Comparison of ENCODE assay signal across 8 cellular contexts in the genomic region with DNA sequence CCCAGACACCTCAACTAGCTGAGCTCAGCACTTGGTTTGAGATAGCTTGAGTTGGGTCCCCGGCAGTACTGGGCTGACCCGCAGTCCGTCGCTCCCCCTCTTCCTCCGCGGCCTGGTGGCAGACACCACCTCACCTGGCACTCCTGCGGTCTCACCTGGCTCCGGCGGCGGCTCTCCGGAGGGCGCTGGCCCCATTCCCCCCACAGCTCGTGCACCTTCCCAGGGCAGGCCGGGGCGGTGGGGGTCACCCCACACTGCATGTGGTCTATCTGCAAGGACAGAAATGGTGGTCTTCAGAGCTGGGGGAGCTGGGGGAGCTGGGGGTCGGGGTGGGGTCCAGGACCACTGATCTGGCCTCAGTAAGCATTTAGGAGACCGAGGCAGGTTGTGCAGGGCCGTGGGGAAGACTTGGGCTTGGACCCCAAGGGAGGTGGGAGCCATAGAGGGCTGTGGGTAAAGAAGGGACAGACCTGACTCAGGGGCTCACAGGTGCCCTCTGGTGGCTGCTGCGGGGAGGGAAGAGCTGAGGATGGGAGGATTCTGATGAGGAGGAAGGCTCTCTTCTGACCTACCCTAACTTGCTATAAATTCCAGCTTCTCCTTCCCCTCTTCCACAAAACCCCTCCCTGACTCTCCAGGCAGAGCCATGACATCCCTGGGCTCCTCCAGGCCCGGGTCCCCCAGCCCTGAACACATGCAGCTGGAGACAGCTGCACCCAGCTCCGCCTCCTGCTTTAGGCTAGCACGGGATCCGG. TPM values are rescaled to one million over a fixed set of nuclear protein-coding genes. Genes with fewer than 3 reads are reported as not detected.
DNase-seq lines count a peak whose midpoint lies in the region; ATAC-seq and TF ChIP-seq lines count a peak whose summit lies in the region.

No MANE protein-coding gene starts in this region.

- H3K27me3 Mint-ChIP-seq in activated CD4-positive, alpha-beta T cell treated with anti-CD3 and anti-CD28 coated beads for 36 hours: peaks cover 2% of the 10 kb centered on the region
- peaks cover 0 to 13% of the 10 kb centered on the region in 2 donors for H3K27me3 Mint-ChIP-seq in stimulated activated naive B cell treated with anti-CD40 and anti-IgM and Interleukin-4, amounts not matched to agents 10 μg/mL and 1 μg/mL and 100 μg/mL, for 72 hours

- no peaks in the 10 kb centered on the region for H3K4me1 Mint-ChIP-seq in activated CD4-positive, alpha-beta T cell treated with anti-CD3 and anti-CD28 coated beads for 36 hours
- peaks cover 0 to 2% of the 10 kb centered on the region in 2 donors for H3K4me1 Mint-ChIP-seq in stimulated activated naive B cell treated with anti-CD40 and anti-IgM and Interleukin-4, amounts not matched to agents 10 μg/mL and 1 μg/mL and 100 μg/mL, for 72 hours

- H3K4me3 ChIP-seq in LNCaP clone FGC (ENCODE audit: low read depth, low read length): no peak overlapping the region
- H3K4me3 ChIP-seq in colonic mucosa: no peak overlapping the region

- POLR2A ChIA-PET in activated CD4-positive, alpha-beta T cell treated with anti-CD3 and anti-CD28 coated beads for 36 hours (lab: Charles Lee): no interaction called here

- intact Hi-C loops in activated CD4-positive, alpha-beta T cell treated with anti-CD3 and anti-CD28 coated beads for 36 hours (cut with DNase I, micrococcal nuclease): loop anchor here in 1 of 2 experiments (1.0 to 2.0 kb wide), 3 partner anchors 68 to 258 kb away; partner anchors contain the start of gene UBXN6
- intact Hi-C loops in colonic mucosa (cut with DNase I): no loop called here

- H3K27me3 ChIP-seq in colonic mucosa: no peaks in the 10 kb centered on the region

- H3K36me3 ChIP-seq in colonic mucosa: no peaks in the 10 kb centered on the region

- CTCF ChIA-PET in activated CD4-positive, alpha-beta T cell treated with anti-CD3 and anti-CD28 coated beads for 36 hours (lab: Charles Lee): interaction anchor here (0.6 to 3.5 kb wide), 15 partner anchors 8 to 1212 kb away, joined by 3 to 35 read pairs (median 3); partner anchors contain the start of genes PLIN5 and YJU2

- H3K9me3 Mint-ChIP-seq in activated CD4-positive, alpha-beta T cell treated with anti-CD3 and anti-CD28 coated beads for 36 hours (ENCODE audit: low read depth): no peaks in the 10 kb centered on the region
- H3K9me3 Mint-ChIP-seq in stimulated activated naive B cell treated with anti-CD40 and anti-IgM and Interleukin-4, amounts not matched to agents 10 μg/mL and 1 μg/mL and 100 μg/mL, for 72 hours: no peaks in the 10 kb centered on the region

- ATAC-seq in activated CD4-positive, alpha-beta T cell treated with anti-CD3 and anti-CD28 coated beads for 36 hours: peak; percentile 93
- ATAC-seq in stimulated activated naive B cell treated with anti-CD40 and anti-IgM and Interleukin-4, amounts not matched to agents 10 μg/mL and 1 μg/mL and 100 μg/mL, for 72 hours (replicated peaks): peak; percentile 78 to 85
- ATAC-seq in GM19452 (IDR thresholded peaks at IDR 0.05; ENCODE audit: unreplicated experiment) (no peak), HG03039 (IDR thresholded peaks at IDR 0.05; ENCODE audit: unreplicated experiment) (no peak)

- H3K27ac ChIP-seq in colonic mucosa: no peak overlapping the region

- no peak overlapping the region for H3K4me3 Mint-ChIP-seq in activated CD4-positive, alpha-beta T cell treated with anti-CD3 and anti-CD28 coated beads for 36 hours
- no peak overlapping the region for H3K4me3 Mint-ChIP-seq in stimulated activated naive B cell treated with anti-CD40 and anti-IgM and Interleukin-4, amounts not matched to agents 10 μg/mL and 1 μg/mL and 100 μg/mL, for 72 hours

- TF ChIP-seq CTCF in LNCaP clone FGC (IDR thresholded peaks at IDR 0.05; ENCODE audit: control insufficient read depth, extremely low read depth, insufficient read depth) (peak; percentile 66), colonic mucosa (IDR thresholded peaks at IDR 0.05) (peak; percentile 73)

- H3K27ac Mint-ChIP-seq in activated CD4-positive, alpha-beta T cell treated with anti-CD3 and anti-CD28 coated beads for 36 hours: no peak overlapping the region
- no peak overlapping the region for H3K27ac Mint-ChIP-seq in stimulated activated naive B cell treated with anti-CD40 and anti-IgM and Interleukin-4, amounts not matched to agents 10 μg/mL and 1 μg/mL and 100 μg/mL, for 72 hours

- no peaks in the 10 kb centered on the region for H3K36me3 Mint-ChIP-seq in activated CD4-positive, alpha-beta T cell treated with anti-CD3 and anti-CD28 coated beads for 36 hours (ENCODE audit: low read depth)
- H3K36me3 Mint-ChIP-seq in stimulated activated naive B cell treated with anti-CD40 and anti-IgM and Interleukin-4, amounts not matched to agents 10 μg/mL and 1 μg/mL and 100 μg/mL, for 72 hours: no peaks in the 10 kb centered on the region

- no peak overlapping the region for H3K9ac ChIP-seq in colonic mucosa (ENCODE audit: low read depth in 2 of 2, low read length in 2 of 2)

- peak; percentile 57 for DNase-seq in GDM1 (lab: John Stamatoyannopoulos, UW)
- DNase-seq in LNCaP clone FGC (ENCODE audit: low read depth): no peak
- peak; percentile 86 for DNase-seq in activated CD4-positive, alpha-beta T cell treated with anti-CD3 and anti-CD28 coated beads for 36 hours
- DNase-seq in colonic mucosa: peak; percentile 73
- DNase-seq in mucosa of gallbladder (ENCODE audit: low spot score): peak; percentile 30
- peak; percentile 40 for DNase-seq in stimulated activated naive B cell treated with anti-CD40 and anti-IgM and Interleukin-4, amounts not matched to agents 10 μg/mL and 1 μg/mL and 100 μg/mL, for 72 hours

- H3K4me1 ChIP-seq in colonic mucosa: no peaks in the 10 kb centered on the region

- H3K9me3 ChIP-seq in colonic mucosa: no peaks in the 10 kb centered on the region

RNA-seq across cellular contexts. Expression of gene PLIN4, which starts 6.7 kb away (rescaled TPM):
- total RNA-seq in activated CD4-positive, alpha-beta T cell treated with anti-CD3 and anti-CD28 coated beads for 36 hours: not detected
- 1 to 10 TPM in 1 of 2 donors, under 1 TPM in 1; 0.47 to 6.3 TPM for total RNA-seq in colonic mucosa
- 36.4 TPM for total RNA-seq in mucosa of gallbladder

RNA-seq across cellular contexts. Expression of gene PLIN5, which starts 10.0 kb away (rescaled TPM):
- not detected for total RNA-seq in activated CD4-positive, alpha-beta T cell treated with anti-CD3 and anti-CD28 coated beads for 36 hours
- total RNA-seq in colonic mucosa (1 to 10 TPM; 2.0 to 3.5 TPM), mucosa of gallbladder (13.6 TPM)

RNA-seq across cellular contexts. Expression of gene LRG1, which starts 14.9 kb away (rescaled TPM):
- under 1 TPM; 0.35 to 0.57 TPM for total RNA-seq in activated CD4-positive, alpha-beta T cell treated with anti-CD3 and anti-CD28 coated beads for 36 hours
- total RNA-seq in colonic mucosa (10 to 100 TPM; 24.4 to 26.0 TPM), mucosa of gallbladder (16.2 TPM)

RNA-seq across cellular contexts. Expression of gene SEMA6B, which starts 34.5 kb away (rescaled TPM):
- not detected for total RNA-seq in activated CD4-positive, alpha-beta T cell treated with anti-CD3 and anti-CD28 coated beads for 36 hours
- total RNA-seq in colonic mucosa: 1 to 10 TPM; 1.3 to 5.6 TPM
- total RNA-seq in mucosa of gallbladder: 5.0 TPM

RNA-seq across cellular contexts. Expression of gene HDGFL2, which starts 52.9 kb away (rescaled TPM):
- total RNA-seq in activated CD4-positive, alpha-beta T cell treated with anti-CD3 and anti-CD28 coated beads for 36 hours: 10 to 100 TPM; 50.5 to 68.1 TPM
- total RNA-seq in colonic mucosa: 10 to 100 TPM; 32.7 to 55.0 TPM
- 54.4 TPM for total RNA-seq in mucosa of gallbladder

Comparison
In these comparisons a context has a peak if more than half of its experiments do, and no peak if none do; other contexts are left out.
1. ATAC-seq: peak in activated CD4-positive, alpha-beta T cell treated with anti-CD3 and anti-CD28 coated beads for 36 hours (single experiment) and stimulated activated naive B cell treated with anti-CD40 and anti-IgM and Interleukin-4, amounts not matched to agents 10 μg/mL and 1 μg/mL and 100 μg/mL, for 72 hours (2 of 2); none in GM19452 (single experiment) and HG03039 (single experiment).
2. RNA of gene LRG1, which starts 14.9 kb away (total RNA-seq): 24.4 to 26.0 TPM in colonic mucosa and 16.2 TPM in mucosa of gallbladder (single experiment); 0.35 to 0.57 TPM in activated CD4-positive, alpha-beta T cell treated with anti-CD3 and anti-CD28 coated beads for 36 hours; every median in the first group is over 10 times any median in the second.